In genomic region chrX:103399744-103400143, GRCh38 we compare ENCODE assay signal across 2 cellular contexts.
TF ChIP-seq lines count a peak whose summit lies in the region.

No MANE protein-coding gene starts in this region.

TF ChIP-seq in A549, 52 proteins besides CTCF, POLR2A, EP300 and RAD21:
- TF ChIP-seq CBX8 (IDR thresholded peaks at IDR 0.05): no peak
- no peak for TF ChIP-seq FOSL2 (IDR thresholded peaks at IDR 0.05)
- peak; percentile 34; the same call in 1 of the 2 replicates for TF ChIP-seq FOSL2 (CRISPR knock-in tag; IDR thresholded peaks at IDR 0.05)
- no peak for TF ChIP-seq ZC3H11A (IDR thresholded peaks at IDR 0.05)
- peak in 1 of 2 experiments; percentile 71; a peak in 1 of 4 replicates for TF ChIP-seq CEBPB (IDR thresholded peaks at IDR 0.05)

TF ChIP-seq in IMR-90, 13 proteins besides CTCF, POLR2A, EP300 and RAD21:
- TF ChIP-seq CEBPB (IDR thresholded peaks at IDR 0.05; ENCODE audit: low read depth, low read length): peak; percentile 80
- TF ChIP-seq RCOR1 (IDR thresholded peaks at IDR 0.05; ENCODE audit: insufficient replicate concordance, low read length): no peak
